ENCODE assay signal across 2 cellular contexts in genomic region chrX:13763489-13763888, GRCh38.
TF ChIP-seq lines count a peak whose summit lies in the region.

No MANE protein-coding gene starts in this region.

TF ChIP-seq in GM12891, 5 proteins besides CTCF, POLR2A, EP300 and RAD21:
- TF ChIP-seq POU2F2 (IDR thresholded peaks at IDR 0.05; ENCODE audit: low read depth, low read length) (no peak), SPI1 (IDR thresholded peaks at IDR 0.05; ENCODE audit: low read depth, low read length) (no peak), PAX5 (IDR thresholded peaks at IDR 0.05; ENCODE audit: insufficient read depth, low read length, severe bottlenecking) (no peak), POLR2AphosphoS5 (IDR thresholded peaks at IDR 0.05; ENCODE audit: low read depth, low read length) (no peak), TAF1 (IDR thresholded peaks at IDR 0.05; ENCODE audit: low read depth, low read length) (no peak)

TF ChIP-seq in HepG2, 621 proteins besides CTCF, POLR2A, EP300 and RAD21:
- TF ChIP-seq HNRNPH1 (optimal IDR thresholded peaks at IDR 0.05; ENCODE audit: low read depth, low read length) (no peak), ZNF235 (CRISPR knock-in tag; IDR thresholded peaks at IDR 0.05; ENCODE audit: borderline replicate concordance) (no peak), RXRA (CRISPR knock-in tag; IDR thresholded peaks at IDR 0.05) (no peak), EZH2 (conservative IDR thresholded peaks at IDR 0.05; ENCODE audit: low read depth, low read length) (no peak), ZNF883 (CRISPR knock-in tag; IDR thresholded peaks at IDR 0.05; ENCODE audit: not compliant biosample characterization) (no peak), ZBTB7A (CRISPR knock-in tag; IDR thresholded peaks at IDR 0.05) (no peak), ZNF781 (CRISPR knock-in tag; IDR thresholded peaks at IDR 0.05; ENCODE audit: borderline replicate concordance, not compliant biosample characterization) (no peak), ZNF367 (CRISPR knock-in tag; IDR thresholded peaks at IDR 0.05; ENCODE audit: borderline replicate concordance) (no peak)
- TF ChIP-seq, protein P1, sequence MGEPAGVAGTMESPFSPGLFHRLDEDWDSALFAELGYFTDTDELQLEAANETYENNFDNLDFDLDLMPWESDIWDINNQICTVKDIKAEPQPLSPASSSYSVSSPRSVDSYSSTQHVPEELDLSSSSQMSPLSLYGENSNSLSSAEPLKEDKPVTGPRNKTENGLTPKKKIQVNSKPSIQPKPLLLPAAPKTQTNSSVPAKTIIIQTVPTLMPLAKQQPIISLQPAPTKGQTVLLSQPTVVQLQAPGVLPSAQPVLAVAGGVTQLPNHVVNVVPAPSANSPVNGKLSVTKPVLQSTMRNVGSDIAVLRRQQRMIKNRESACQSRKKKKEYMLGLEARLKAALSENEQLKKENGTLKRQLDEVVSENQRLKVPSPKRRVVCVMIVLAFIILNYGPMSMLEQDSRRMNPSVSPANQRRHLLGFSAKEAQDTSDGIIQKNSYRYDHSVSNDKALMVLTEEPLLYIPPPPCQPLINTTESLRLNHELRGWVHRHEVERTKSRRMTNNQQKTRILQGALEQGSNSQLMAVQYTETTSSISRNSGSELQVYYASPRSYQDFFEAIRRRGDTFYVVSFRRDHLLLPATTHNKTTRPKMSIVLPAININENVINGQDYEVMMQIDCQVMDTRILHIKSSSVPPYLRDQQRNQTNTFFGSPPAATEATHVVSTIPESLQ (CRISPR knock-in tag; conservative IDR thresholded peaks at IDR 0.05), result no peak
- TF ChIP-seq, protein P2, sequence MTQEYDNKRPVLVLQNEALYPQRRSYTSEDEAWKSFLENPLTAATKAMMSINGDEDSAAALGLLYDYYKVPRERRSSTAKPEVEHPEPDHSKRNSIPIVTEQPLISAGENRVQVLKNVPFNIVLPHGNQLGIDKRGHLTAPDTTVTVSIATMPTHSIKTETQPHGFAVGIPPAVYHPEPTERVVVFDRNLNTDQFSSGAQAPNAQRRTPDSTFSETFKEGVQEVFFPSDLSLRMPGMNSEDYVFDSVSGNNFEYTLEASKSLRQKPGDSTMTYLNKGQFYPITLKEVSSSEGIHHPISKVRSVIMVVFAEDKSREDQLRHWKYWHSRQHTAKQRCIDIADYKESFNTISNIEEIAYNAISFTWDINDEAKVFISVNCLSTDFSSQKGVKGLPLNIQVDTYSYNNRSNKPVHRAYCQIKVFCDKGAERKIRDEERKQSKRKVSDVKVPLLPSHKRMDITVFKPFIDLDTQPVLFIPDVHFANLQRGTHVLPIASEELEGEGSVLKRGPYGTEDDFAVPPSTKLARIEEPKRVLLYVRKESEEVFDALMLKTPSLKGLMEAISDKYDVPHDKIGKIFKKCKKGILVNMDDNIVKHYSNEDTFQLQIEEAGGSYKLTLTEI (CRISPR knock-in tag; conservative IDR thresholded peaks at IDR 0.05), result no peak
- TF ChIP-seq, protein P3, sequence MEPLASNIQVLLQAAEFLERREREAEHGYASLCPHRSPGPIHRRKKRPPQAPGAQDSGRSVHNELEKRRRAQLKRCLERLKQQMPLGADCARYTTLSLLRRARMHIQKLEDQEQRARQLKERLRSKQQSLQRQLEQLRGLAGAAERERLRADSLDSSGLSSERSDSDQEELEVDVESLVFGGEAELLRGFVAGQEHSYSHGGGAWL (CRISPR knock-in tag; IDR thresholded peaks at IDR 0.05), result no peak
- TF ChIP-seq, protein P4, sequence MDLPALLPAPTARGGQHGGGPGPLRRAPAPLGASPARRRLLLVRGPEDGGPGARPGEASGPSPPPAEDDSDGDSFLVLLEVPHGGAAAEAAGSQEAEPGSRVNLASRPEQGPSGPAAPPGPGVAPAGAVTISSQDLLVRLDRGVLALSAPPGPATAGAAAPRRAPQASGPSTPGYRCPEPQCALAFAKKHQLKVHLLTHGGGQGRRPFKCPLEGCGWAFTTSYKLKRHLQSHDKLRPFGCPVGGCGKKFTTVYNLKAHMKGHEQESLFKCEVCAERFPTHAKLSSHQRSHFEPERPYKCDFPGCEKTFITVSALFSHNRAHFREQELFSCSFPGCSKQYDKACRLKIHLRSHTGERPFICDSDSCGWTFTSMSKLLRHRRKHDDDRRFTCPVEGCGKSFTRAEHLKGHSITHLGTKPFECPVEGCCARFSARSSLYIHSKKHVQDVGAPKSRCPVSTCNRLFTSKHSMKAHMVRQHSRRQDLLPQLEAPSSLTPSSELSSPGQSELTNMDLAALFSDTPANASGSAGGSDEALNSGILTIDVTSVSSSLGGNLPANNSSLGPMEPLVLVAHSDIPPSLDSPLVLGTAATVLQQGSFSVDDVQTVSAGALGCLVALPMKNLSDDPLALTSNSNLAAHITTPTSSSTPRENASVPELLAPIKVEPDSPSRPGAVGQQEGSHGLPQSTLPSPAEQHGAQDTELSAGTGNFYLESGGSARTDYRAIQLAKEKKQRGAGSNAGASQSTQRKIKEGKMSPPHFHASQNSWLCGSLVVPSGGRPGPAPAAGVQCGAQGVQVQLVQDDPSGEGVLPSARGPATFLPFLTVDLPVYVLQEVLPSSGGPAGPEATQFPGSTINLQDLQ (CRISPR knock-in tag; IDR thresholded peaks at IDR 0.05), result no peak
